ENCODE assay signal across 8 cellular contexts in genomic region chr19:50025022-50025793, GRCh38. TPM values are rescaled to one million over a fixed set of nuclear protein-coding genes. Genes with fewer than 3 reads are reported as not detected.
DNase-seq lines count a peak whose midpoint lies in the region; ATAC-seq and TF ChIP-seq lines count a peak whose summit lies in the region.

Gene VRK3, minus strand, starts transcription at chr19:50025372. Its CDS starts 9,210 bp downstream, at chr19:50016162.

- TF ChIP-seq EP300 in upper lobe of left lung (IDR thresholded peaks at IDR 0.05), result no peak

- peak within 1 kb of the TSS; percentile 73 to 99 (median 92) for H3K4me3 ChIP-seq in heart right ventricle
- H3K4me3 ChIP-seq in upper lobe of left lung, result peak within 1 kb of the TSS; percentile 79 to 96 (median 84)

- peaks cover 0 to 24% (median 3%) of the 10 kb centered on the region in 9 donors for H3K36me3 ChIP-seq in heart right ventricle
- peaks cover 0 to 7% (median 3%) of the 10 kb centered on the region in 4 donors for H3K36me3 ChIP-seq in upper lobe of left lung

- H3K27ac ChIP-seq in heart right ventricle, result peak within 1 kb of the TSS; percentile 70 to 96 (median 94)
- peak within 1 kb of the TSS; percentile 82 to 95 (median 92) for H3K27ac ChIP-seq in upper lobe of left lung

- intact Hi-C loops in heart right ventricle (cut with DNase I) (no loop called here), posterior cingulate gyrus (cut with DNase I) (no loop called here)

- H3K27me3 Mint-ChIP-seq in T-helper 1 cell treated with Interleukin-12 subunit alpha and Interleukin-12 subunit beta and Interleukin-4 antibody, amounts not matched to agents 30 μg/mL and 1 μg/mL, for 36 hours (ENCODE audit: low read depth), result no peaks in the 10 kb centered on the region

- H3K4me3 Mint-ChIP-seq in T-helper 1 cell treated with Interleukin-12 subunit alpha and Interleukin-12 subunit beta and Interleukin-4 antibody, amounts not matched to agents 30 μg/mL and 1 μg/mL, for 36 hours, result peak within 1 kb of the TSS; percentile 89

- peaks cover 3% of the 10 kb centered on the region for H3K9me3 Mint-ChIP-seq in T-helper 1 cell treated with Interleukin-12 subunit alpha and Interleukin-12 subunit beta and Interleukin-4 antibody, amounts not matched to agents 30 μg/mL and 1 μg/mL, for 36 hours

- H3K27ac Mint-ChIP-seq in T-helper 1 cell treated with Interleukin-12 subunit alpha and Interleukin-12 subunit beta and Interleukin-4 antibody, amounts not matched to agents 30 μg/mL and 1 μg/mL, for 36 hours, result peak within 1 kb of the TSS; percentile 96

- H3K9me3 ChIP-seq in heart right ventricle, result no peaks in the 10 kb centered on the region
- H3K9me3 ChIP-seq in upper lobe of left lung, result no peaks in the 10 kb centered on the region

- in situ Hi-C loops in GM13977 (cut with MboI; ENCODE audit: low pct_unique_long_range_greater_than_20kb, low sequenced_read_pairs, unreplicated experiment), result no loop called here

- peaks cover 14% of the 10 kb centered on the region for H3K36me3 Mint-ChIP-seq in T-helper 1 cell treated with Interleukin-12 subunit alpha and Interleukin-12 subunit beta and Interleukin-4 antibody, amounts not matched to agents 30 μg/mL and 1 μg/mL, for 36 hours (ENCODE audit: low read depth)

- peaks cover 31% of the 10 kb centered on the region for H3K4me1 Mint-ChIP-seq in T-helper 1 cell treated with Interleukin-12 subunit alpha and Interleukin-12 subunit beta and Interleukin-4 antibody, amounts not matched to agents 30 μg/mL and 1 μg/mL, for 36 hours (ENCODE audit: low read depth)

- H3K27me3 ChIP-seq in heart right ventricle (no peaks in the 10 kb centered on the region), upper lobe of left lung (no peaks in the 10 kb centered on the region)

- DNase-seq in GM13977 (ENCODE audit: low spot score) (peak; percentile 97), NCI-H1694 (lab: John Stamatoyannopoulos, UW) (peak; percentile 100), amniotic stem cell (lab: John Stamatoyannopoulos, UW) (peak; percentile 100), heart right ventricle (peak; percentile 99 to 100), posterior cingulate gyrus (peak; percentile 98 to 100 (median 99)), upper lobe of left lung (peak; percentile 99)

- 0% methylated on average over 59 of the region's 59 CpGs for WGBS in heart right ventricle, 2 donors
- WGBS in upper lobe of left lung, 2 donors, result 0 to 1% methylated on average over 20 to 56 of the region's 59 CpGs

- H3K4me1 ChIP-seq in heart right ventricle (peaks cover 5 to 43% (median 28%) of the 10 kb centered on the region in 9 donors), upper lobe of left lung (peaks cover 21 to 42% (median 25%) of the 10 kb centered on the region in 4 donors)

- peak; percentile 73 for ATAC-seq in HG02884 (IDR thresholded peaks at IDR 0.05; ENCODE audit: unreplicated experiment)
- ATAC-seq in heart right ventricle, result peak; percentile 96 to 99 (median 98)
- ATAC-seq in upper lobe of left lung (ENCODE audit: low FRiP score in 2 of 2), result peak; percentile 95 to 97

- peak; percentile 10 for TF ChIP-seq CTCF in GM13977 (IDR thresholded peaks at IDR 0.05; ENCODE audit: extremely low read depth, insufficient read depth, missing control alignments)
- peak in 4 of 9 donors; percentile 12 to 27 (median 16) for TF ChIP-seq CTCF in heart right ventricle (IDR thresholded peaks at IDR 0.05)
- peak in 4 of 6 experiments; percentile 27 to 40 (median 36) for TF ChIP-seq CTCF in upper lobe of left lung (IDR thresholded peaks at IDR 0.05)

- TF ChIP-seq POLR2A in upper lobe of left lung (IDR thresholded peaks at IDR 0.05), result peak in 3 of 4 donors; percentile 36 to 85 (median 65)

RNA-seq across cellular contexts. Expression of gene VRK3, which starts in this region (rescaled TPM):
- total RNA-seq in heart right ventricle (10 to 100 TPM; 15.1 to 34.9 (median 24.8) TPM), upper lobe of left lung (10 to 100 TPM; 28.6 to 82.8 (median 38.4) TPM)
- 10 to 100 TPM; 16.3 to 23.0 TPM for polyA plus RNA-seq in heart right ventricle

Comparison
In these comparisons a context has a peak if more than half of its experiments do, and no peak if none do; other contexts are left out.
1. Peak in every context shown above with its lines: DNase-seq, ATAC-seq, H3K4me3 ChIP-seq and H3K27ac ChIP-seq.